24 cellular contexts compared by ENCODE assay signal in genomic region chr6:140504776-140505175, GRCh38.
DNase-seq lines count a peak whose midpoint lies in the region; ATAC-seq, FAIRE-seq and TF ChIP-seq lines count a peak whose summit lies in the region.
"Had no signal": no experiment of that assay in that cellular context is flagged by ENCODE, and none has a peak within 500 bp of the region (broad histone marks: within the 10 kb centered on the region; RNA-seq: fewer than 3 reads in every experiment).

No MANE protein-coding gene starts in this region.

- H3K4me3 ChIP-seq in HepG2 (replicated peaks in 1 of 3; ENCODE audit: insufficient read depth in 1 of 3, low read depth in 2 of 3, low read length in 3 of 3), result no peak overlapping the region
- no peak overlapping the region for H3K4me3 ChIP-seq in right lobe of liver
- H3K4me3 ChIP-seq in parathyroid adenoma (ENCODE audit: low read depth, low read length), result no peak overlapping the region
- H3K4me3 ChIP-seq: BLaER1, GM23248 had no signal

- TF ChIP-seq CTCF in HepG2 (CRISPR knock-in tag; IDR thresholded peaks at IDR 0.05), result no peak
- no peak for TF ChIP-seq CTCF in right lobe of liver (IDR thresholded peaks at IDR 0.05)
- no peak for TF ChIP-seq CTCF in parathyroid adenoma (IDR thresholded peaks at IDR 0.05)

- BruUV-seq in HepG2 (replicated peaks; lab: Mats Ljungman, UMichigan), result no TSS peak

- TF ChIP-seq RAD21 in HepG2 (CRISPR knock-in tag; IDR thresholded peaks at IDR 0.05), result no peak

- H3K36me3 ChIP-seq in HepG2 (replicated peaks in 1 of 2; ENCODE audit: control insufficient read depth in 1 of 2, insufficient read depth in 2 of 2, low read length in 2 of 2), result no peaks in the 10 kb centered on the region
- no peaks in the 10 kb centered on the region for H3K36me3 ChIP-seq in right lobe of liver
- H3K36me3 ChIP-seq in parathyroid adenoma (ENCODE audit: control insufficient read depth, insufficient read depth, low read length), result no peaks in the 10 kb centered on the region
- H3K36me3 ChIP-seq: BLaER1 had no signal

- no peaks in the 10 kb centered on the region for H3K79me2 ChIP-seq in HepG2 (ENCODE audit: insufficient read depth, low read length)
- H3K79me2 ChIP-seq in parathyroid adenoma, result no peaks in the 10 kb centered on the region

- H3K27me3 ChIP-seq in HepG2 (ENCODE audit: control insufficient read depth in 1 of 2, insufficient read depth in 2 of 2, low read length in 2 of 2) (no peaks in the 10 kb centered on the region), right lobe of liver (no peaks in the 10 kb centered on the region), parathyroid adenoma (ENCODE audit: control insufficient read depth, insufficient read depth, low read length) (no peaks in the 10 kb centered on the region)
- H3K27me3 ChIP-seq: BLaER1 had no signal

- H3K9me3 ChIP-seq in HepG2 (ENCODE audit: low read length) (peaks cover 55% of the 10 kb centered on the region), right lobe of liver (no peaks in the 10 kb centered on the region), parathyroid adenoma (ENCODE audit: control insufficient read depth, low read length) (no peaks in the 10 kb centered on the region)
- H3K9me3 ChIP-seq: BLaER1, Caco-2 had no signal

- no peak for FAIRE-seq in HepG2 (lab: Jason Lieb, UNC)
- FAIRE-seq: A204.1, GM12891, GM18507, GM19239, H1 had no signal

- CTCF ChIA-PET in HepG2 (lab: Yijun Ruan, JAX; ENCODE audit: low intra/inter-chr PET ratio, low total read pairs), result no interaction called here

- POLR2A ChIA-PET in HepG2 (lab: Yijun Ruan, JAX), result no interaction called here

- no peak for DNase-seq in HepG2 (ENCODE audit: low spot score)
- DNase-seq in right lobe of liver, result no peak
- peak; percentile 18 for DNase-seq in iris pigment epithelial cell (ENCODE audit: low read depth)
- no peak for DNase-seq in DMS114 treated with DMSO at 0.1 percent for 48 hours (lab: John Stamatoyannopoulos, UW; ENCODE audit: unreplicated experiment)
- no peak for DNase-seq in hippocampal formation (lab: John Stamatoyannopoulos, UW)
- no peak for DNase-seq in HK-2 (ENCODE audit: unreplicated experiment)
- DNase-seq: Caco-2; CD4-positive, CD25-positive, alpha-beta regulatory T cell; CD8-positive, alpha-beta T cell; DMS79; GF-D8; GM23248; H7; HCEC 1CT had no signal

- in situ Hi-C loops in HepG2 (cut with HindIII; ENCODE audit: extremely low pct_ligation_motif_present, low pct_unique_long_range_greater_than_20kb), result no loop called here

- no peak overlapping the region for H3K27ac ChIP-seq in HepG2 (ENCODE audit: extremely low read length, insufficient read depth, low read length)
- H3K27ac ChIP-seq in right lobe of liver, result no peak overlapping the region
- no peak overlapping the region for H3K27ac ChIP-seq in parathyroid adenoma
- H3K27ac ChIP-seq: 22Rv1, BLaER1, C4-2B, GM23248 had no signal

- no peak overlapping the region for H3K4me2 ChIP-seq in HepG2 (ENCODE audit: low read depth, low read length)
- H3K4me2 ChIP-seq in parathyroid adenoma (ENCODE audit: low read length), result peak overlapping the region; percentile 26
- H3K4me2 ChIP-seq: BLaER1 had no signal

- intact Hi-C loops in HepG2 (cut with micrococcal nuclease; ENCODE audit: unreplicated experiment), result no loop called here
- intact Hi-C loops in right lobe of liver (cut with DNase I), result no loop called here

- no peak overlapping the region for H3K9ac ChIP-seq in HepG2 (ENCODE audit: insufficient read depth, low read depth, low read length)
- H3K9ac ChIP-seq in parathyroid adenoma, result no peak overlapping the region
- H3K9ac ChIP-seq: BLaER1, GM23248 had no signal

- WGBS in HepG2 (ENCODE audit: low lambda C conversion rate), result 5% methylated on average over 1 of the region's 1 CpG
- 55% methylated on average over 1 of the region's 1 CpG for WGBS in right lobe of liver (ENCODE audit: insufficient coverage, low coverage, low lambda C conversion rate, missing lambda C conversion rate)

- no peaks in the 10 kb centered on the region for H3K4me1 ChIP-seq in HepG2 (ENCODE audit: insufficient read depth, low read length)
- no peaks in the 10 kb centered on the region for H3K4me1 ChIP-seq in right lobe of liver
- peaks cover 6% of the 10 kb centered on the region for H3K4me1 ChIP-seq in parathyroid adenoma
- H3K4me1 ChIP-seq: BLaER1, Caco-2 had no signal

- H2AFZ ChIP-seq in HepG2 (ENCODE audit: low read length), result no peak overlapping the region
- H2AFZ ChIP-seq in parathyroid adenoma, result peak overlapping the region; percentile 16
- H2AFZ ChIP-seq: GM23248 had no signal

- H4K20me1 ChIP-seq in HepG2 (ENCODE audit: insufficient read depth, low read length), result no peaks in the 10 kb centered on the region
- H4K20me1 ChIP-seq: BLaER1 had no signal

- ATAC-seq in HepG2, result no peak
- ATAC-seq in right lobe of liver, result no peak
- no peak for ATAC-seq in GM19023 (IDR thresholded peaks at IDR 0.05; ENCODE audit: unreplicated experiment)
- ATAC-seq: CD8-positive, alpha-beta T cell had no signal

- no peak for TF ChIP-seq EP300 in HepG2 (IDR thresholded peaks at IDR 0.05; ENCODE audit: low read depth in 2 of 2, low read length in 2 of 2)
- TF ChIP-seq EP300 in HepG2 (CRISPR knock-in tag; IDR thresholded peaks at IDR 0.05; ENCODE audit: borderline replicate concordance), result no peak

- no peak for TF ChIP-seq POLR2A in HepG2 (IDR thresholded peaks at IDR 0.05; ENCODE audit: insufficient read depth in 1 of 2, low read depth in 2 of 2, low read length in 2 of 2)
- TF ChIP-seq POLR2A in right lobe of liver (IDR thresholded peaks at IDR 0.05), result no peak

TF ChIP-seq in HepG2, 621 proteins besides CTCF, POLR2A, EP300 and RAD21:
- TF ChIP-seq MAFK (conservative IDR thresholded peaks at IDR 0.05 in 1 of 2, IDR thresholded peaks at IDR 0.05 in 1 of 2; ENCODE audit: low read length in 2 of 2) (peak in 1 of 2 experiments; percentile 62; a peak in 2 of 4 replicates), MAFF (IDR thresholded peaks at IDR 0.05; ENCODE audit: low read depth, low read length) (peak; percentile 46; the same call in 1 of the 2 replicates), CREBL2 (CRISPR knock-in tag; IDR thresholded peaks at IDR 0.05; ENCODE audit: borderline replicate concordance) (no peak)
